8 cellular contexts compared by ENCODE assay signal in the genomic region with DNA sequence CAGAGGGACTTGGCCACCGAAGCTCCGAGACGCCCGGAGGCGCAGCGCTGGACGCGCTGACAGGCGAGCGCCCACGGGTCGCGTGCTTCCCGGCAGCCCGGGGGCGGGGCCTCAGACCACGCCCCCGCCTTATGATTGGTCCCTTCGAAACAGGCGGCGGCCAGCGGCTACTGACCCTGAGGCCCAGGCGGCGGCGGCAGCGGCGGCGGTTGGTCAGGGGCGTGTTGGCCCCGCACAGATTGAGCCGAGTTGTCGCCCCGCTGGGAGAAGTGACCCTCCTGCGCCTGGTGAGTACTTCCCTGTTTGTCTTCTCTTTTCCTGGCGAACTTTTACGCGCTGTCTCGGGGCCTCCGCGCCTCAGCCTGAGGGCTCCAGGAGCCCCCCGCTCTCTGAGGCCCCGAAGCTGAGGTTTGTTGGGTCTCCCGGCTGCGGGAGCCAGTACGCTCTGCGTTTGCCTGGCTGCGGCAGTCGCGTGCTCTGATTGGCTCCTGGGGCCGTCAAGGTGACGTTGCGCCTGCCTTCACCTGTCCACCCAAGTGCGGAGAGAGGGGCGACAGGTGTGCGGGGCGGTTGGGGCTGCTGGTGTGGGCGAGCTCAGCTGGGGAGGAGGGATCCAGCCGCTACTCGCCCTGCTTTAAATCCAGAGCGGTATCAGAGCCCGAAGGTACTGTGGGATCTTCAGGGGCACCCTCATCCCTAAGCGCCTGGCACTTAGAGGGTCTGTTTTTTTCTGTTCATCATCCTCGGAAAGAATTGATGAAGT.
DNase-seq lines count a peak whose midpoint lies in the region; ATAC-seq and TF ChIP-seq lines count a peak whose summit lies in the region.

A gene (plus strand): TSS at position 186 of the 763 bp plus-strand sequence. CDS start 21,221 bp downstream, outside the sequence.

- no peak for DNase-seq in AG04449 (ENCODE audit: low read depth, low spot score)
- DNase-seq in NCI-H2171 (lab: John Stamatoyannopoulos, UW), result peak; percentile 69
- peak; percentile 71 for DNase-seq in activated CD4-positive, CD25-positive, alpha-beta regulatory T cell treated with anti-CD3 and anti-CD28 coated beads, Interleukin-2, amount 50 U/mL, for 72 hours
- peak; percentile 78 for DNase-seq in dedifferentiated amniotic fluid mesenchymal stem cell (ENCODE audit: extremely low spot score)
- peak; percentile 74 for DNase-seq in stimulated activated CD4-positive, alpha-beta T cell treated with anti-CD3 and anti-CD28 coated beads, Interleukin-15, amount 100 ng/mL, for 24 hours

- CTCF ChIA-PET in AG04449 (lab: Yijun Ruan, JAX), result interaction anchor here (1.2 to 1.5 kb wide), 2 partner anchors 18 to 419 kb away, joined by 3 to 4 read pairs; no protein-coding TSS in a partner anchor

- H3K27ac ChIP-seq in layer of hippocampus (ENCODE audit: low read depth, low read length), result peak within 1 kb of the TSS; percentile 42

- POLR2A ChIA-PET in AG04449 (lab: Yijun Ruan, JAX), result no interaction called here

- no peaks in the 10 kb centered on the region for H3K27me3 ChIP-seq in layer of hippocampus (ENCODE audit: control insufficient read depth, insufficient read depth, low read length)

- TF ChIP-seq CTCF in AG04449 (IDR thresholded peaks at IDR 0.05; ENCODE audit: insufficient read depth, low read length, missing control alignments), result no peak

- H3K4me3 ChIP-seq in AG04449 (ENCODE audit: low read depth, low read length), result peak within 1 kb of the TSS; percentile 86

- ATAC-seq in GM18867 (IDR thresholded peaks at IDR 0.05; ENCODE audit: unreplicated experiment) (peak; percentile 98), HG03060 (IDR thresholded peaks at IDR 0.05; ENCODE audit: low read depth, unreplicated experiment) (peak; percentile 83)
